19 cellular contexts compared by ENCODE assay signal in the genomic region with DNA sequence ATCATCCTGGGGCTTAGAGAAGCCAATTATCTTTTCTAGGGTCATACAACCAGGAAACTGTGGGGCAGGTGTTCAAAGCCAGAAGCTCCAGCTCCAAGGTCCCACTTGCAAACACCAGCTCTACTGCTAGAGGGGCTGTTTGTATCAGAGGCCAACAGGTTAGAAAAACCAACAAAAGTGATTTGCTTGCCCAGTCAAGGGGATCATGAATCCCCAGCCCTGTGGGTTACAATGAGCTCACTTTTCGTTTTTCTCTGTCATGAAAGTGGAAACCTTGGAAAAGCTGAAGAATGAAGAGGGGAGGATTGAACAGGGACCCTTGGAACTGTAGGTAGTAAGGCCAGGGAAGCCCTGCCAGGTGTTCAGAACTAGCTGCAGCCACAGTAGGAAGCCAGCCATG.
A peak's percentile ranks its signal among the peaks of the same experiment; 100 is the strongest.
DNase-seq lines count a peak whose midpoint lies in the region; ATAC-seq, FAIRE-seq and TF ChIP-seq lines count a peak whose summit lies in the region.
"Had no signal": no experiment of that assay in that cellular context is flagged by ENCODE, and none has a peak within 500 bp of the region (broad histone marks: within the 10 kb centered on the region; RNA-seq: fewer than 3 reads in every experiment).

No MANE protein-coding gene starts in this region.

- H3K4me1 ChIP-seq in A549 (peaks cover 27% of the 10 kb centered on the region), vagina (no peaks in the 10 kb centered on the region)

- no peak overlapping the region for H3K4me3 Mint-ChIP-seq in progenitor cell of endocrine pancreas (ENCODE audit: low read depth)
- H3K4me3 Mint-ChIP-seq: CD4-positive, alpha-beta T cell; GM23338 had no signal

- POLR2A ChIA-PET in A549 (lab: Yijun Ruan, JAX), result no interaction called here

- H3K27ac Mint-ChIP-seq in progenitor cell of endocrine pancreas, result peak overlapping the region; percentile 99
- H3K27ac Mint-ChIP-seq: CD4-positive, alpha-beta T cell; GM23338 had no signal

- no peak for TF ChIP-seq EP300 in A549 (IDR thresholded peaks at IDR 0.05)

- FAIRE-seq in A549 (lab: Jason Lieb, UNC), result no peak
- FAIRE-seq: D721Med, GM19239, K562 had no signal

- H3K4me1 Mint-ChIP-seq in progenitor cell of endocrine pancreas (ENCODE audit: low read depth), result peaks cover 45% of the 10 kb centered on the region

- ATAC-seq in A549 (peak in 1 of 2 experiments; percentile 35; a peak in 3 of 6 replicates), HG03565 (IDR thresholded peaks at IDR 0.05; ENCODE audit: unreplicated experiment) (no peak)
- ATAC-seq: K562 had no signal

- CTCF ChIA-PET in A549 (lab: Yijun Ruan, JAX), result interaction anchor here (0.6 to 2.0 kb wide), 7 partner anchors 14 to 331 kb away, joined by 3 to 11 read pairs (median 3); no protein-coding TSS in a partner anchor

- H3K4me3 ChIP-seq in A549 (no peak overlapping the region), vagina (no peak overlapping the region)
- H3K4me3 ChIP-seq: GM23338, K562 had no signal

- H3K9me3 Mint-ChIP-seq in progenitor cell of endocrine pancreas (ENCODE audit: low read depth), result peaks cover 5% of the 10 kb centered on the region
- H3K9me3 Mint-ChIP-seq: CD4-positive, alpha-beta T cell; GM23338 had no signal

- H3K36me3 ChIP-seq in KOPT-K1 (ENCODE audit: insufficient read depth, low read length) (no peaks in the 10 kb centered on the region), vagina (no peaks in the 10 kb centered on the region)

- H3K36me3 Mint-ChIP-seq in progenitor cell of endocrine pancreas (ENCODE audit: insufficient read depth), result no peaks in the 10 kb centered on the region

- H3K27me3 Mint-ChIP-seq in progenitor cell of endocrine pancreas, result no peaks in the 10 kb centered on the region
- H3K27me3 Mint-ChIP-seq: CD4-positive, alpha-beta T cell had no signal

- DNase-seq in A549 (ENCODE audit: low read depth in 1 of 2, low spot score in 1 of 2), result no peak
- DNase-seq in kidney glomerular epithelial cell (lab: John Stamatoyannopoulos, UW), result peak; percentile 29
- DNase-seq in progenitor cell of endocrine pancreas (ENCODE audit: low spot score, unreplicated experiment), result no peak
- no peak for DNase-seq in GOT3 (lab: John Stamatoyannopoulos, UW)
- no peak for DNase-seq in vagina (ENCODE audit: extremely low spot score in 2 of 2)
- no peak for DNase-seq in NCI-H1436 treated with DMSO at 0.1 percent for 48 hours (lab: John Stamatoyannopoulos, UW)
- DNase-seq: AML-193; CD4-positive, alpha-beta T cell; GDM1; NCI-H187; NCI-H2171 treated with DMSO at 0.1 percent for 48 hours; NK-92 treated with Interleukin-12 subunit alpha and Interleukin-12 subunit beta, amount 100 ng/mL, for 24 hours; OCI-M1 had no signal

- 61% methylated on average over 1 of the region's 1 CpG for WGBS in A549 (ENCODE audit: missing lambda C conversion rate)

- TF ChIP-seq CTCF in A549 (IDR thresholded peaks at IDR 0.05) (no peak), progenitor cell of endocrine pancreas (IDR thresholded peaks at IDR 0.05; ENCODE audit: unreplicated experiment) (no peak), vagina (IDR thresholded peaks at IDR 0.05) (no peak)

- intact Hi-C loops in vagina (cut with DNase I), result no loop called here

- TF ChIP-seq POLR2A in A549 (IDR thresholded peaks at IDR 0.05; ENCODE audit: low read length), result no peak
- TF ChIP-seq POLR2A in vagina (IDR thresholded peaks at IDR 0.05), result no peak

- H3K9me3 ChIP-seq in A549 (no peaks in the 10 kb centered on the region), KOPT-K1 (ENCODE audit: insufficient read depth, low read length, poor library complexity, severe bottlenecking) (no peaks in the 10 kb centered on the region), vagina (no peaks in the 10 kb centered on the region)

- H3K27me3 ChIP-seq in vagina, result no peaks in the 10 kb centered on the region

- H3K4me2 ChIP-seq in A549, result peak overlapping the region; percentile 55
- H3K4me2 ChIP-seq: GM23338 had no signal

- H3K27ac ChIP-seq in A549 (peak overlapping the region; percentile 80 to 88), KOPT-K1 (ENCODE audit: low read depth, low read length, poor library complexity, severe bottlenecking) (peak overlapping the region; percentile 31), vagina (no peak overlapping the region)

- no peak for TF ChIP-seq RAD21 in A549 (conservative IDR thresholded peaks at IDR 0.05 in 1 of 2, IDR thresholded peaks at IDR 0.05 in 1 of 2)

TF ChIP-seq in A549, 52 proteins besides CTCF, POLR2A, EP300 and RAD21:
- TF ChIP-seq TFCP2L1 (CRISPR knock-in tag; IDR thresholded peaks at IDR 0.05), result no peak
